In the genomic region with DNA sequence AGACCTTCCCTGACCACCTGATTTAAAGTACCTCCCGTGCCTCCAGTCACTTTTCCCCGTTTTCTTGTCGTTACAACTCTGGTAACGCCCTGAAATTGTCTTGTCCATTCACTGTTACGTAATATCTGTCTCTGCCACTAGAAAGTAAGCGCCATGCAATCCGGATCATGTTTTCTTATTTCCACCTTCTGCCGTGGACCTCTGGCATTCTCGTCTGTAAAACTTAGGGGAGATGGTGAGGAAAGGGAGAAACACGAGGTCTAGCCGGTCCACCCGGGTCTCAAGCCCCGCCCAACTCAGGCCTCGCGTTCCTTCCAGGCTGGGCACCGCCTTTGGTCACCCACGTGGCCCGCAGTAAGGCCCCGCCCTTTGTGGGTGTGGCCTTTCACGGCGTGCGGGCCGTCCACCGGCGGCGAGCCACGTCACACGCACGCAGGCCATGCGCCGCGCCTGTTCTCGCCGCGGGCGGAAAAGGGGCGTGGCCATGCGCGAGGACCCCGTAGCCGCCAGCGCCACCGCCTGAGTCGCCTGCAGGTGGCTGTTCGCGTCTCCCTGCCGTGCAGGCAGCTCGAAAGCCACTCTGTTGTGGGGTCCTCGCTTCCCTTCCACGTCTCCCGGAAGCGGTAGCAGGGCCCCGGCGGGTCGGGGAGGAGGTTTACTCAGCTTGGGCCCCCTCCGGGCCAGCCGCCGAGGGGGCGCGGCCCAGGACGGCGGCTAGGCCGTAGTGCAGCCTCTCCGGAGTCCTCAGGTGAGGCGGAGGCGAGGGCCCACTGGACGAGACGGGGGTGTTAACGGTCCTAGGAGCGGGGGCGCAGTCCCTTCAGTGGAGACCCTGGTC, we compare ENCODE assay signal across 1 cellular context.
TF ChIP-seq lines count a peak whose summit lies in the region.

A gene with protein sequence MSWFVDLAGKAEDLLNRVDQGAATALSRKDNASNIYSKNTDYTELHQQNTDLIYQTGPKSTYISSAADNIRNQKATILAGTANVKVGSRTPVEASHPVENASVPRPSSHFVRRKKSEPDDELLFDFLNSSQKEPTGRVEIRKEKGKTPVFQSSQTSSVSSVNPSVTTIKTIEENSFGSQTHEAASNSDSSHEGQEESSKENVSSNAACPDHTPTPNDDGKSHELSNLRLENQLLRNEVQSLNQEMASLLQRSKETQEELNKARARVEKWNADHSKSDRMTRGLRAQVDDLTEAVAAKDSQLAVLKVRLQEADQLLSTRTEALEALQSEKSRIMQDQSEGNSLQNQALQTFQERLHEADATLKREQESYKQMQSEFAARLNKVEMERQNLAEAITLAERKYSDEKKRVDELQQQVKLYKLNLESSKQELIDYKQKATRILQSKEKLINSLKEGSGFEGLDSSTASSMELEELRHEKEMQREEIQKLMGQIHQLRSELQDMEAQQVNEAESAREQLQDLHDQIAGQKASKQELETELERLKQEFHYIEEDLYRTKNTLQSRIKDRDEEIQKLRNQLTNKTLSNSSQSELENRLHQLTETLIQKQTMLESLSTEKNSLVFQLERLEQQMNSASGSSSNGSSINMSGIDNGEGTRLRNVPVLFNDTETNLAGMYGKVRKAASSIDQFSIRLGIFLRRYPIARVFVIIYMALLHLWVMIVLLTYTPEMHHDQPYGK (plus strand): TSS at position 597 of the 838 bp plus-strand sequence. CDS start 3,133 bp downstream, outside the sequence.

TF ChIP-seq in H1, 55 proteins besides CTCF, POLR2A, EP300 and RAD21 (continued from another document):
- TF ChIP-seq, protein P1, sequence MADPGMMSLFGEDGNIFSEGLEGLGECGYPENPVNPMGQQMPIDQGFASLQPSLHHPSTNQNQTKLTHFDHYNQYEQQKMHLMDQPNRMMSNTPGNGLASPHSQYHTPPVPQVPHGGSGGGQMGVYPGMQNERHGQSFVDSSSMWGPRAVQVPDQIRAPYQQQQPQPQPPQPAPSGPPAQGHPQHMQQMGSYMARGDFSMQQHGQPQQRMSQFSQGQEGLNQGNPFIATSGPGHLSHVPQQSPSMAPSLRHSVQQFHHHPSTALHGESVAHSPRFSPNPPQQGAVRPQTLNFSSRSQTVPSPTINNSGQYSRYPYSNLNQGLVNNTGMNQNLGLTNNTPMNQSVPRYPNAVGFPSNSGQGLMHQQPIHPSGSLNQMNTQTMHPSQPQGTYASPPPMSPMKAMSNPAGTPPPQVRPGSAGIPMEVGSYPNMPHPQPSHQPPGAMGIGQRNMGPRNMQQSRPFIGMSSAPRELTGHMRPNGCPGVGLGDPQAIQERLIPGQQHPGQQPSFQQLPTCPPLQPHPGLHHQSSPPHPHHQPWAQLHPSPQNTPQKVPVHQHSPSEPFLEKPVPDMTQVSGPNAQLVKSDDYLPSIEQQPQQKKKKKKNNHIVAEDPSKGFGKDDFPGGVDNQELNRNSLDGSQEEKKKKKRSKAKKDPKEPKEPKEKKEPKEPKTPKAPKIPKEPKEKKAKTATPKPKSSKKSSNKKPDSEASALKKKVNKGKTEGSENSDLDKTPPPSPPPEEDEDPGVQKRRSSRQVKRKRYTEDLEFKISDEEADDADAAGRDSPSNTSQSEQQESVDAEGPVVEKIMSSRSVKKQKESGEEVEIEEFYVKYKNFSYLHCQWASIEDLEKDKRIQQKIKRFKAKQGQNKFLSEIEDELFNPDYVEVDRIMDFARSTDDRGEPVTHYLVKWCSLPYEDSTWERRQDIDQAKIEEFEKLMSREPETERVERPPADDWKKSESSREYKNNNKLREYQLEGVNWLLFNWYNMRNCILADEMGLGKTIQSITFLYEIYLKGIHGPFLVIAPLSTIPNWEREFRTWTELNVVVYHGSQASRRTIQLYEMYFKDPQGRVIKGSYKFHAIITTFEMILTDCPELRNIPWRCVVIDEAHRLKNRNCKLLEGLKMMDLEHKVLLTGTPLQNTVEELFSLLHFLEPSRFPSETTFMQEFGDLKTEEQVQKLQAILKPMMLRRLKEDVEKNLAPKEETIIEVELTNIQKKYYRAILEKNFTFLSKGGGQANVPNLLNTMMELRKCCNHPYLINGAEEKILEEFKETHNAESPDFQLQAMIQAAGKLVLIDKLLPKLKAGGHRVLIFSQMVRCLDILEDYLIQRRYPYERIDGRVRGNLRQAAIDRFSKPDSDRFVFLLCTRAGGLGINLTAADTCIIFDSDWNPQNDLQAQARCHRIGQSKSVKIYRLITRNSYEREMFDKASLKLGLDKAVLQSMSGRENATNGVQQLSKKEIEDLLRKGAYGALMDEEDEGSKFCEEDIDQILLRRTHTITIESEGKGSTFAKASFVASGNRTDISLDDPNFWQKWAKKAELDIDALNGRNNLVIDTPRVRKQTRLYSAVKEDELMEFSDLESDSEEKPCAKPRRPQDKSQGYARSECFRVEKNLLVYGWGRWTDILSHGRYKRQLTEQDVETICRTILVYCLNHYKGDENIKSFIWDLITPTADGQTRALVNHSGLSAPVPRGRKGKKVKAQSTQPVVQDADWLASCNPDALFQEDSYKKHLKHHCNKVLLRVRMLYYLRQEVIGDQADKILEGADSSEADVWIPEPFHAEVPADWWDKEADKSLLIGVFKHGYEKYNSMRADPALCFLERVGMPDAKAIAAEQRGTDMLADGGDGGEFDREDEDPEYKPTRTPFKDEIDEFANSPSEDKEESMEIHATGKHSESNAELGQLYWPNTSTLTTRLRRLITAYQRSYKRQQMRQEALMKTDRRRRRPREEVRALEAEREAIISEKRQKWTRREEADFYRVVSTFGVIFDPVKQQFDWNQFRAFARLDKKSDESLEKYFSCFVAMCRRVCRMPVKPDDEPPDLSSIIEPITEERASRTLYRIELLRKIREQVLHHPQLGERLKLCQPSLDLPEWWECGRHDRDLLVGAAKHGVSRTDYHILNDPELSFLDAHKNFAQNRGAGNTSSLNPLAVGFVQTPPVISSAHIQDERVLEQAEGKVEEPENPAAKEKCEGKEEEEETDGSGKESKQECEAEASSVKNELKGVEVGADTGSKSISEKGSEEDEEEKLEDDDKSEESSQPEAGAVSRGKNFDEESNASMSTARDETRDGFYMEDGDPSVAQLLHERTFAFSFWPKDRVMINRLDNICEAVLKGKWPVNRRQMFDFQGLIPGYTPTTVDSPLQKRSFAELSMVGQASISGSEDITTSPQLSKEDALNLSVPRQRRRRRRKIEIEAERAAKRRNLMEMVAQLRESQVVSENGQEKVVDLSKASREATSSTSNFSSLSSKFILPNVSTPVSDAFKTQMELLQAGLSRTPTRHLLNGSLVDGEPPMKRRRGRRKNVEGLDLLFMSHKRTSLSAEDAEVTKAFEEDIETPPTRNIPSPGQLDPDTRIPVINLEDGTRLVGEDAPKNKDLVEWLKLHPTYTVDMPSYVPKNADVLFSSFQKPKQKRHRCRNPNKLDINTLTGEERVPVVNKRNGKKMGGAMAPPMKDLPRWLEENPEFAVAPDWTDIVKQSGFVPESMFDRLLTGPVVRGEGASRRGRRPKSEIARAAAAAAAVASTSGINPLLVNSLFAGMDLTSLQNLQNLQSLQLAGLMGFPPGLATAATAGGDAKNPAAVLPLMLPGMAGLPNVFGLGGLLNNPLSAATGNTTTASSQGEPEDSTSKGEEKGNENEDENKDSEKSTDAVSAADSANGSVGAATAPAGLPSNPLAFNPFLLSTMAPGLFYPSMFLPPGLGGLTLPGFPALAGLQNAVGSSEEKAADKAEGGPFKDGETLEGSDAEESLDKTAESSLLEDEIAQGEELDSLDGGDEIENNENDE (IDR thresholded peaks at IDR 0.05; ENCODE audit: insufficient replicate concordance, low read length), result no peak
